In genomic region chr12:109996483-109996853, GRCh38 we compare ENCODE assay signal across 9 cellular contexts. TPM values are rescaled to one million over a fixed set of nuclear protein-coding genes. Genes with fewer than 3 reads are reported as not detected.
A peak's percentile ranks its signal among the peaks of the same experiment; 100 is the strongest.
DNase-seq lines count a peak whose midpoint lies in the region; ATAC-seq, FAIRE-seq and TF ChIP-seq lines count a peak whose summit lies in the region.
"Had no signal": no experiment of that assay in that cellular context is flagged by ENCODE, and none has a peak within 500 bp of the region (broad histone marks: within the 10 kb centered on the region; RNA-seq: fewer than 3 reads in every experiment).

No MANE protein-coding gene starts in this region.

- BruUV-seq in PC-9 (replicated peaks; lab: Mats Ljungman, UMichigan) (no TSS peak), endothelial cell of umbilical vein (replicated peaks; lab: Mats Ljungman, UMichigan) (no TSS peak)

- H3K4me1 Mint-ChIP-seq in CD4-positive, alpha-beta memory T cell = peaks cover 36 to 84% (median 57%) of the 10 kb centered on the region in 4 donors

- H3K27me3 ChIP-seq in CD4-positive, alpha-beta memory T cell (ENCODE audit: insufficient read depth, low read length) = no peaks in the 10 kb centered on the region
- H3K27me3 ChIP-seq in PC-9 (ENCODE audit: insufficient read depth, low read depth) (no peaks in the 10 kb centered on the region), endothelial cell of umbilical vein (ENCODE audit: control insufficient read depth in 2 of 2, insufficient read depth in 2 of 2, low read length in 2 of 2) (no peaks in the 10 kb centered on the region), neutrophil (no peaks in the 10 kb centered on the region)

- H3K27me3 Mint-ChIP-seq in CD4-positive, alpha-beta memory T cell = no peaks in the 10 kb centered on the region

- POLR2A ChIA-PET in CD4-positive, alpha-beta memory T cell (lab: Charles Lee; ENCODE audit: partially characterized antibody) = interaction anchor here (0.7 to 4.0 kb wide), 6 partner anchors 7 to 285 kb away, joined by 3 to 19 read pairs (median 6); partner anchors contain the start of gene ATP2A2
- POLR2A ChIA-PET in PC-9 (lab: Charles Lee; ENCODE audit: unreplicated experiment) (no interaction called here), endothelial cell of umbilical vein (lab: Charles Lee) (no interaction called here)

- no peaks in the 10 kb centered on the region for H3K9me2 ChIP-seq in PC-9 (ENCODE audit: insufficient read depth)

- DNase-seq in CD4-positive, alpha-beta memory T cell = no peak
- no peak for DNase-seq in PC-9
- DNase-seq in endothelial cell of umbilical vein (ENCODE audit: low read depth, low spot score) = no peak
- no peak for DNase-seq in HuH-7.5 (ENCODE audit: low spot score)
- no peak for DNase-seq in RPMI8226

- TF ChIP-seq CTCF in PC-9 (conservative IDR thresholded peaks at IDR 0.05) = no peak
- no peak for TF ChIP-seq CTCF in endothelial cell of umbilical vein (IDR thresholded peaks at IDR 0.05; ENCODE audit: extremely low read depth in 1 of 2, insufficient read depth in 1 of 2, low read depth in 1 of 2, low read length in 2 of 2)
- TF ChIP-seq CTCF in neutrophil (IDR thresholded peaks at IDR 0.05) = no peak

- ATAC-seq in HG03196 (IDR thresholded peaks at IDR 0.05; ENCODE audit: unreplicated experiment) (no peak), GM21825 (IDR thresholded peaks at IDR 0.05; ENCODE audit: unreplicated experiment) (no peak)

- peaks cover 7% of the 10 kb centered on the region for H3K36me3 ChIP-seq in CD4-positive, alpha-beta memory T cell (ENCODE audit: insufficient read depth, low read length)
- H3K36me3 ChIP-seq in PC-9 (ENCODE audit: low read depth) (no peaks in the 10 kb centered on the region), endothelial cell of umbilical vein (ENCODE audit: control insufficient read depth in 2 of 2, extremely low read depth in 1 of 2, insufficient read depth in 2 of 2, low read length in 2 of 2) (no peaks in the 10 kb centered on the region), neutrophil (peaks cover 11% of the 10 kb centered on the region)

- H3K79me2 ChIP-seq in PC-9 (ENCODE audit: low read depth) (peaks cover 52% of the 10 kb centered on the region), endothelial cell of umbilical vein (ENCODE audit: control insufficient read depth, insufficient read depth, low read length) (peaks cover 43% of the 10 kb centered on the region)

- H3K9me3 ChIP-seq in CD4-positive, alpha-beta memory T cell (ENCODE audit: control insufficient read depth in 1 of 2, low read length in 2 of 2) = no peaks in the 10 kb centered on the region
- H3K9me3 ChIP-seq in PC-9 (ENCODE audit: insufficient read depth, low read depth) (no peaks in the 10 kb centered on the region), endothelial cell of umbilical vein (replicated peaks; ENCODE audit: control insufficient read depth, insufficient read depth, low read length) (no peaks in the 10 kb centered on the region), neutrophil (no peaks in the 10 kb centered on the region)

- H3K27ac Mint-ChIP-seq in CD4-positive, alpha-beta memory T cell = peak overlapping the region; percentile 73 to 92 (median 90)

- FAIRE-seq in endothelial cell of umbilical vein (lab: Jason Lieb, UNC) = no peak
- FAIRE-seq: islet of Langerhans had no signal

- H3K9me1 ChIP-seq in endothelial cell of umbilical vein (replicated peaks; ENCODE audit: control insufficient read depth, extremely low read depth, insufficient read depth, low read length) = no peaks in the 10 kb centered on the region

- H3K4me2 ChIP-seq in PC-9 (peak overlapping the region; percentile 98), endothelial cell of umbilical vein (ENCODE audit: insufficient read depth, low read length) (peak overlapping the region; percentile 96)

- H3K9me3 Mint-ChIP-seq in CD4-positive, alpha-beta memory T cell = no peaks in the 10 kb centered on the region

- H4K20me1 ChIP-seq in PC-9 (ENCODE audit: insufficient read depth) (no peaks in the 10 kb centered on the region), endothelial cell of umbilical vein (replicated peaks; ENCODE audit: control insufficient read depth, extremely low read depth, insufficient read depth, low read length) (no peaks in the 10 kb centered on the region)

- peaks cover 57% of the 10 kb centered on the region for H3K4me1 ChIP-seq in CD4-positive, alpha-beta memory T cell (ENCODE audit: insufficient read depth, low read length)
- peaks cover 33% of the 10 kb centered on the region for H3K4me1 ChIP-seq in PC-9 (replicated peaks; ENCODE audit: insufficient read depth)
- H3K4me1 ChIP-seq in endothelial cell of umbilical vein (ENCODE audit: control insufficient read depth, extremely low read depth, insufficient read depth, low read length) = peaks cover 37% of the 10 kb centered on the region
- H3K4me1 ChIP-seq in neutrophil (ENCODE audit: control insufficient read depth in 1 of 2, insufficient read depth in 1 of 2, low read depth in 1 of 2, low read length in 1 of 2) = peaks cover 62 to 77% of the 10 kb centered on the region in 2 experiments

- H3K9ac ChIP-seq in endothelial cell of umbilical vein (replicated peaks; ENCODE audit: extremely low read depth, insufficient read depth, low read length) = no peak overlapping the region

- peak overlapping the region; percentile 79 to 93 (median 86) for H3K4me3 Mint-ChIP-seq in CD4-positive, alpha-beta memory T cell

- dilution Hi-C loops in endothelial cell of umbilical vein (cut with MboI; ENCODE audit: extremely low pct_ligation_motif_present, low sequenced_read_pairs) = no loop called here

- CTCF ChIA-PET in CD4-positive, alpha-beta memory T cell (lab: Charles Lee; ENCODE audit: partially characterized antibody) = interaction anchor here (1.0 kb wide), 1 partner anchor 19 kb away, joined by 3 read pairs; no protein-coding TSS in a partner anchor
- CTCF ChIA-PET in PC-9 (lab: Charles Lee) (interaction anchor here (0.6 kb wide), 1 partner anchor 47 kb away, joined by 3 read pairs; no protein-coding TSS in a partner anchor), endothelial cell of umbilical vein (lab: Charles Lee) (no interaction called here)

- H3K36me3 Mint-ChIP-seq in CD4-positive, alpha-beta memory T cell = peaks cover under 1 to 27% of the 10 kb centered on the region in 2 donors

- H2AFZ ChIP-seq in PC-9 = peak overlapping the region; percentile 97
- H2AFZ ChIP-seq in endothelial cell of umbilical vein (ENCODE audit: low read depth, low read length) = peak overlapping the region; percentile 82

- H3K27ac ChIP-seq in CD4-positive, alpha-beta memory T cell (ENCODE audit: low read depth, low read length) = peak overlapping the region; percentile 93
- H3K27ac ChIP-seq in PC-9 (no peak overlapping the region), endothelial cell of umbilical vein (ENCODE audit: insufficient read depth, low read depth, low read length) (peak overlapping the region; percentile 42), neutrophil (peak overlapping the region; percentile 100)

- TF ChIP-seq POLR2A in endothelial cell of umbilical vein (IDR thresholded peaks at IDR 0.05; ENCODE audit: low read depth, low read length) = no peak

- H3F3A ChIP-seq in PC-9 (ENCODE audit: insufficient read depth, low read depth) = peaks cover 10% of the 10 kb centered on the region; the same call in 1 of the 2 replicates

- intact Hi-C loops in CD4-positive, alpha-beta memory T cell (cut with micrococcal nuclease) = loop anchor here (1.0 to 5.0 kb wide), 4 partner anchors 49 to 891 kb away; partner anchors contain the start of genes GLTP and TCHP
- intact Hi-C loops in PC-9 (cut with micrococcal nuclease; ENCODE audit: unreplicated experiment) (no loop called here), endothelial cell of umbilical vein (cut with micrococcal nuclease) (loop anchor here (1.0 to 5.0 kb wide), 2 partner anchors 49 to 52 kb away; partner anchors contain the start of gene C12orf76)

- peak overlapping the region; percentile 62 to 87 for H3K4me3 ChIP-seq in CD4-positive, alpha-beta memory T cell (ENCODE audit: low read length in 2 of 2)
- H3K4me3 ChIP-seq in PC-9 (peak overlapping the region; percentile 98), endothelial cell of umbilical vein (replicated peaks in 1 of 3; ENCODE audit: insufficient read depth in 1 of 3, low read depth in 1 of 3, low read length in 3 of 3) (peak overlapping the region; percentile 88 to 100 (median 89)), neutrophil (ENCODE audit: low read depth in 1 of 2, low read length in 1 of 2) (peak overlapping the region; percentile 79 to 97)

RNA-seq across cellular contexts. Expression of gene GIT2, which starts 0.3 kb away (rescaled TPM):
- 100 to 1,000 TPM; 133 to 149 TPM for total RNA-seq in CD4-positive, alpha-beta memory T cell
- polyA plus RNA-seq in CD4-positive, alpha-beta memory T cell = 100 to 1,000 TPM in 1 of 2 donors, 10 to 100 TPM in 1; 83.1 to 104 TPM
- total RNA-seq in PC-9 (2021) (27.2 and 36.7 TPM in 2 replicates), endothelial cell of umbilical vein (67.7 and 77.2 TPM in 2 replicates)
- polyA plus RNA-seq in endothelial cell of umbilical vein = 32.5 and 37.3 TPM in 2 replicates
- polyA plus RNA-seq in endothelial cell of umbilical vein (2011; cell fraction: cytosol; rRNA removed) = 34.1 and 34.6 TPM in 2 replicates
- polyA plus RNA-seq in endothelial cell of umbilical vein (2011; cell fraction: nucleus; rRNA removed) = 122 and 128 TPM in 2 replicates
- 37.4 and 38.7 TPM in 2 replicates for polyA plus RNA-seq in endothelial cell of umbilical vein (2012)
- polyA minus RNA-seq in endothelial cell of umbilical vein = 83.4 and 88.7 TPM in 2 replicates
- polyA minus RNA-seq in endothelial cell of umbilical vein (2011; cell fraction: cytosol; rRNA and poly(A)+ RNA removed) = 10.2 TPM
- 94.9 and 130 TPM in 2 replicates for polyA minus RNA-seq in endothelial cell of umbilical vein (2011; cell fraction: nucleus; rRNA and poly(A)+ RNA removed)

RNA-seq across cellular contexts. Expression of gene ANKRD13A, which starts 2.8 kb away (rescaled TPM):
- total RNA-seq in CD4-positive, alpha-beta memory T cell = 10 to 100 TPM; 99.5 to 99.7 TPM
- 10 to 100 TPM; 66.6 to 67.0 TPM for polyA plus RNA-seq in CD4-positive, alpha-beta memory T cell
- 61.8 and 66.9 TPM in 2 replicates for total RNA-seq in PC-9 (2021)
- total RNA-seq in endothelial cell of umbilical vein = 36.2 and 37.0 TPM in 2 replicates
- polyA plus RNA-seq in endothelial cell of umbilical vein = 43.9 and 49.8 TPM in 2 replicates
- polyA plus RNA-seq in endothelial cell of umbilical vein (2011; cell fraction: cytosol; rRNA removed) = 29.6 and 34.0 TPM in 2 replicates
- polyA plus RNA-seq in endothelial cell of umbilical vein (2011; cell fraction: nucleus; rRNA removed) = 60.8 and 83.6 TPM in 2 replicates
- polyA plus RNA-seq in endothelial cell of umbilical vein (2012) = 24.3 and 28.2 TPM in 2 replicates
- 54.7 and 55.6 TPM in 2 replicates for polyA minus RNA-seq in endothelial cell of umbilical vein
- polyA minus RNA-seq in endothelial cell of umbilical vein (2011; cell fraction: cytosol; rRNA and poly(A)+ RNA removed) = 16.3 TPM
- polyA minus RNA-seq in endothelial cell of umbilical vein (2011; cell fraction: nucleus; rRNA and poly(A)+ RNA removed) = 18.2 and 25.9 TPM in 2 replicates

RNA-seq across cellular contexts. Expression of gene C12orf76, which starts 51.9 kb away (rescaled TPM):
- total RNA-seq in CD4-positive, alpha-beta memory T cell = 10 to 100 TPM; 26.4 to 33.5 TPM
- polyA plus RNA-seq in CD4-positive, alpha-beta memory T cell = 10 to 100 TPM; 16.4 to 17.5 TPM
- 29.2 and 29.4 TPM in 2 replicates for total RNA-seq in PC-9 (2021)
- 11.9 and 13.4 TPM in 2 replicates for total RNA-seq in endothelial cell of umbilical vein
- 12.9 and 17.1 TPM in 2 replicates for polyA plus RNA-seq in endothelial cell of umbilical vein
- 13.2 and 13.9 TPM in 2 replicates for polyA plus RNA-seq in endothelial cell of umbilical vein (2011; cell fraction: cytosol; rRNA removed)
- polyA plus RNA-seq in endothelial cell of umbilical vein (2011; cell fraction: nucleus; rRNA removed) = 8.2 and 9.5 TPM in 2 replicates
- polyA plus RNA-seq in endothelial cell of umbilical vein (2012) = 10.6 and 15.2 TPM in 2 replicates
- polyA minus RNA-seq in endothelial cell of umbilical vein = 10.7 and 11.4 TPM in 2 replicates
- 10.7 TPM for polyA minus RNA-seq in endothelial cell of umbilical vein (2011; cell fraction: cytosol; rRNA and poly(A)+ RNA removed)
- polyA minus RNA-seq in endothelial cell of umbilical vein (2011; cell fraction: nucleus; rRNA and poly(A)+ RNA removed) = 3.2 and 4.2 TPM in 2 replicates
